15 cellular contexts compared by ENCODE assay signal in genomic region chr21:31156662-31157061, GRCh38.
DNase-seq lines count a peak whose midpoint lies in the region; ATAC-seq, FAIRE-seq and TF ChIP-seq lines count a peak whose summit lies in the region.
"Had no signal": no experiment of that assay in that cellular context is flagged by ENCODE, and none has a peak within 500 bp of the region (broad histone marks: within the 10 kb centered on the region; RNA-seq: fewer than 3 reads in every experiment).

No MANE protein-coding gene starts in this region.

- dilution Hi-C loops in mammary epithelial cell (cut with HindIII; ENCODE audit: low sequenced_read_pairs), result no loop called here

- H2BK5ac ChIP-seq in mesenchymal stem cell (ENCODE audit: low read depth, low read length, poor library complexity, severe bottlenecking), result no peak overlapping the region

- no peak for DNase-seq in activated CD4-positive, alpha-beta memory T cell treated with anti-CD3 and anti-CD28 coated beads for 36 hours
- DNase-seq in activated CD4-positive, alpha-beta memory T cell treated with anti-CD3 and anti-CD28 coated beads, Interleukin-2, amount 10 ng/mL, durations not matched to agents 7 days and 5 days, result no peak
- peak; percentile 2 for DNase-seq in mammary epithelial cell
- no peak for DNase-seq in MCF 10A (ENCODE audit: unreplicated experiment)
- DNase-seq in mesenchymal stem cell, result peak; percentile 26
- DNase-seq in GM19239 (ENCODE audit: insufficient read length, low spot score), result no peak
- DNase-seq in NOMO-1 treated with DMSO at 0.1 percent for 48 hours (lab: John Stamatoyannopoulos, UW; ENCODE audit: unreplicated experiment), result no peak
- no peak for DNase-seq in heart left ventricle
- DNase-seq: Calu3, DMS 273 treated with DMSO at 0.1 percent for 48 hours, HCEC 1CT had no signal

- FAIRE-seq in GM19239 (lab: Jason Lieb, UNC), result no peak
- FAIRE-seq: HepG2, HTR-8/SVneo had no signal

- H3K79me1 ChIP-seq in mesenchymal stem cell (replicated peaks; ENCODE audit: low read length, poor library complexity, severe bottlenecking), result peaks cover 2% of the 10 kb centered on the region

- H4K20me1 ChIP-seq in mammary epithelial cell (ENCODE audit: insufficient read depth, low read length), result no peaks in the 10 kb centered on the region

- H3K27me3 Mint-ChIP-seq in activated CD4-positive, alpha-beta memory T cell treated with anti-CD3 and anti-CD28 coated beads for 36 hours, result no peaks in the 10 kb centered on the region
- H3K27me3 Mint-ChIP-seq in activated CD4-positive, alpha-beta memory T cell treated with anti-CD3 and anti-CD28 coated beads, Interleukin-2, amount 10 ng/mL, durations not matched to agents 7 days and 5 days, result no peaks in the 10 kb centered on the region
- H3K27me3 Mint-ChIP-seq in MCF 10A (ENCODE audit: insufficient read depth, unreplicated experiment), result no peaks in the 10 kb centered on the region

- H3K4me1 Mint-ChIP-seq in activated CD4-positive, alpha-beta memory T cell treated with anti-CD3 and anti-CD28 coated beads for 36 hours (ENCODE audit: low read depth), result peaks cover 75% of the 10 kb centered on the region
- H3K4me1 Mint-ChIP-seq in activated CD4-positive, alpha-beta memory T cell treated with anti-CD3 and anti-CD28 coated beads, Interleukin-2, amount 10 ng/mL, durations not matched to agents 7 days and 5 days, result peaks cover 26% of the 10 kb centered on the region
- H3K4me1 Mint-ChIP-seq in MCF 10A (ENCODE audit: insufficient read depth, unreplicated experiment), result peaks cover 7% of the 10 kb centered on the region

- WGBS in mammary epithelial cell (ENCODE audit: low coverage, missing lambda C conversion rate), result 100% methylated on average over 2 of the region's 2 CpGs
- WGBS in mesenchymal stem cell, result 94% methylated on average over 2 of the region's 2 CpGs
- WGBS in heart left ventricle, 4 donors, result 93 to 100% (median 99%) methylated on average over 2 of the region's 2 CpGs

- intact Hi-C loops in activated CD4-positive, alpha-beta memory T cell treated with anti-CD3 and anti-CD28 coated beads for 36 hours (cut with micrococcal nuclease), result no loop called here
- intact Hi-C loops in mammary epithelial cell (cut with micrococcal nuclease) (no loop called here), MCF 10A (cut with micrococcal nuclease) (no loop called here), heart left ventricle (cut with DNase I) (no loop called here)

- TF ChIP-seq POLR2A in heart left ventricle (IDR thresholded peaks at IDR 0.05), result no peak

- H3K27ac ChIP-seq in mammary epithelial cell (ENCODE audit: insufficient read depth, low read depth, low read length), result no peak overlapping the region
- H3K27ac ChIP-seq in mesenchymal stem cell (ENCODE audit: low read length, poor library complexity, severe bottlenecking), result no peak overlapping the region
- H3K27ac ChIP-seq in heart left ventricle, result no peak overlapping the region
- H3K27ac ChIP-seq: 22Rv1 had no signal

- H3K9ac ChIP-seq in mammary epithelial cell (ENCODE audit: insufficient read depth, low read length) (no peak overlapping the region), mesenchymal stem cell (ENCODE audit: low read length) (no peak overlapping the region)

- H3K4me2 ChIP-seq in mammary epithelial cell (ENCODE audit: insufficient read depth, low read depth, low read length), result no peak overlapping the region
- no peak overlapping the region for H3K4me2 ChIP-seq in mesenchymal stem cell (ENCODE audit: low read length, poor library complexity, severe bottlenecking)

- peaks cover 14% of the 10 kb centered on the region for H3K9me3 Mint-ChIP-seq in activated CD4-positive, alpha-beta memory T cell treated with anti-CD3 and anti-CD28 coated beads for 36 hours
- peaks cover 16% of the 10 kb centered on the region for H3K9me3 Mint-ChIP-seq in activated CD4-positive, alpha-beta memory T cell treated with anti-CD3 and anti-CD28 coated beads, Interleukin-2, amount 10 ng/mL, durations not matched to agents 7 days and 5 days
- H3K9me3 Mint-ChIP-seq in MCF 10A (ENCODE audit: unreplicated experiment), result peaks cover 7% of the 10 kb centered on the region

- no peak overlapping the region for H3K4me3 ChIP-seq in mammary epithelial cell (replicated peaks in 1 of 3; ENCODE audit: insufficient read depth in 1 of 3, low read depth in 2 of 3, low read length in 3 of 3)
- no peak overlapping the region for H3K4me3 ChIP-seq in mesenchymal stem cell (ENCODE audit: insufficient read depth in 1 of 2, low read depth in 1 of 2, low read length in 2 of 2)
- H3K4me3 ChIP-seq in heart left ventricle, result no peak overlapping the region

- no peak overlapping the region for H2BK12ac ChIP-seq in mesenchymal stem cell (ENCODE audit: low read length in 2 of 2)

- H3K79me2 ChIP-seq in mammary epithelial cell (ENCODE audit: insufficient read depth, low read length), result no peaks in the 10 kb centered on the region

- POLR2A ChIA-PET in activated CD4-positive, alpha-beta memory T cell treated with anti-CD3 and anti-CD28 coated beads for 36 hours (lab: Charles Lee), result interaction anchor here (0.5 to 1.6 kb wide), 4 partner anchors 17 to 1215 kb away, joined by 3 to 4 read pairs (median 3); no protein-coding TSS in a partner anchor
- POLR2A ChIA-PET in activated CD4-positive, alpha-beta memory T cell treated with anti-CD3 and anti-CD28 coated beads, Interleukin-2, amount 10 ng/mL, durations not matched to agents 7 days and 5 days (lab: Charles Lee), result interaction anchor here (0.9 to 1.5 kb wide), 2 partner anchors 17 to 20 kb away, joined by 3 read pairs; no protein-coding TSS in a partner anchor
- POLR2A ChIA-PET in MCF 10A (lab: Yijun Ruan, JAX), result no interaction called here

- no peak for ATAC-seq in heart left ventricle
- ATAC-seq: HepG2 had no signal

- no peak overlapping the region for H3K23ac ChIP-seq in mesenchymal stem cell (ENCODE audit: low read length in 2 of 2)

- H2AFZ ChIP-seq in mammary epithelial cell (ENCODE audit: low read depth, low read length), result no peak overlapping the region
- no peak overlapping the region for H2AFZ ChIP-seq in mesenchymal stem cell (ENCODE audit: low read depth, low read length)

- H2BK120ac ChIP-seq in mesenchymal stem cell (ENCODE audit: low read depth, low read length), result no peak overlapping the region

- H2BK15ac ChIP-seq in mesenchymal stem cell (ENCODE audit: low read depth, poor library complexity, severe bottlenecking), result no peak overlapping the region

- no peak overlapping the region for H4K8ac ChIP-seq in mesenchymal stem cell (ENCODE audit: low read length)

- no TSS peak for BruUV-seq in mammary epithelial cell (replicated peaks; lab: Mats Ljungman, UMichigan)
- no TSS peak for BruUV-seq in MCF 10A (replicated peaks; lab: Mats Ljungman, UMichigan)

- H3K27ac Mint-ChIP-seq in activated CD4-positive, alpha-beta memory T cell treated with anti-CD3 and anti-CD28 coated beads for 36 hours, result peak overlapping the region; percentile 23
- no peak overlapping the region for H3K27ac Mint-ChIP-seq in activated CD4-positive, alpha-beta memory T cell treated with anti-CD3 and anti-CD28 coated beads, Interleukin-2, amount 10 ng/mL, durations not matched to agents 7 days and 5 days
- no peak overlapping the region for H3K27ac Mint-ChIP-seq in MCF 10A (ENCODE audit: low read depth, unreplicated experiment)
- H3K27ac Mint-ChIP-seq: CD14-positive monocyte had no signal

- in situ Hi-C loops in mammary epithelial cell (cut with MboI; ENCODE audit: low sequenced_read_pairs in 2 of 2), result no loop called here

- H3K36me3 ChIP-seq in mammary epithelial cell (ENCODE audit: insufficient read depth, low read length), result no peaks in the 10 kb centered on the region
- peaks cover 0 to 31% of the 10 kb centered on the region in 2 experiments for H3K36me3 ChIP-seq in mesenchymal stem cell (ENCODE audit: control insufficient read depth in 1 of 2, insufficient read depth in 2 of 2, low read depth in 1 of 2, low read length in 2 of 2)
- H3K36me3 ChIP-seq in heart left ventricle, result no peaks in the 10 kb centered on the region

- H3K4me3 Mint-ChIP-seq in activated CD4-positive, alpha-beta memory T cell treated with anti-CD3 and anti-CD28 coated beads for 36 hours, result no peak overlapping the region
- H3K4me3 Mint-ChIP-seq in activated CD4-positive, alpha-beta memory T cell treated with anti-CD3 and anti-CD28 coated beads, Interleukin-2, amount 10 ng/mL, durations not matched to agents 7 days and 5 days, result no peak overlapping the region
- H3K4me3 Mint-ChIP-seq in MCF 10A (ENCODE audit: unreplicated experiment), result no peak overlapping the region
- H3K4me3 Mint-ChIP-seq: CD14-positive monocyte had no signal

- H3K14ac ChIP-seq in mesenchymal stem cell (ENCODE audit: low read length in 2 of 2), result no peak overlapping the region

- H4K91ac ChIP-seq in mesenchymal stem cell (ENCODE audit: low read length), result no peak overlapping the region

- H3K4me1 ChIP-seq in mammary epithelial cell (ENCODE audit: insufficient read depth, low read length), result peaks cover 18% of the 10 kb centered on the region
- H3K4me1 ChIP-seq in mesenchymal stem cell (ENCODE audit: control insufficient read depth, insufficient read depth, low read depth, low read length), result peaks cover 5% of the 10 kb centered on the region
- peaks cover 0 to 19% (median 0%) of the 10 kb centered on the region in 12 donors for H3K4me1 ChIP-seq in heart left ventricle

- no peak for TF ChIP-seq CTCF in mammary epithelial cell (conservative IDR thresholded peaks at IDR 0.05 in 1 of 2, IDR thresholded peaks at IDR 0.05 in 1 of 2; ENCODE audit: extremely low read depth in 1 of 2, insufficient read depth in 1 of 2, low read depth in 1 of 2, low read length in 2 of 2)
- TF ChIP-seq CTCF in MCF 10A (IDR thresholded peaks at IDR 0.05; ENCODE audit: unreplicated experiment), result no peak
- TF ChIP-seq CTCF in heart left ventricle (IDR thresholded peaks at IDR 0.05), result no peak

- H3K27me3 ChIP-seq in mammary epithelial cell (ENCODE audit: insufficient read depth, low read length), result no peaks in the 10 kb centered on the region
- H3K27me3 ChIP-seq in mesenchymal stem cell (ENCODE audit: control insufficient read depth in 1 of 2, insufficient read depth in 1 of 2, low read length in 2 of 2), result no peaks in the 10 kb centered on the region
- peaks cover 0 to 10% (median 0%) of the 10 kb centered on the region in 9 donors for H3K27me3 ChIP-seq in heart left ventricle

- peaks cover 10% of the 10 kb centered on the region for H3K9me3 ChIP-seq in mammary epithelial cell (replicated peaks; ENCODE audit: insufficient read depth, low read length)
- peaks cover 21% of the 10 kb centered on the region for H3K9me3 ChIP-seq in mesenchymal stem cell (ENCODE audit: control insufficient read depth, low read length)
- H3K9me3 ChIP-seq in heart left ventricle, result peaks cover 0 to 26% (median 15%) of the 10 kb centered on the region in 12 donors

- H2AK5ac ChIP-seq in mesenchymal stem cell (ENCODE audit: low read length, severe bottlenecking), result no peak overlapping the region

- H3K4ac ChIP-seq in mesenchymal stem cell (ENCODE audit: low read depth in 1 of 2, low read length in 2 of 2), result no peak overlapping the region

- peaks cover 54% of the 10 kb centered on the region for H3K36me3 Mint-ChIP-seq in activated CD4-positive, alpha-beta memory T cell treated with anti-CD3 and anti-CD28 coated beads for 36 hours
- H3K36me3 Mint-ChIP-seq in activated CD4-positive, alpha-beta memory T cell treated with anti-CD3 and anti-CD28 coated beads, Interleukin-2, amount 10 ng/mL, durations not matched to agents 7 days and 5 days (ENCODE audit: low read depth), result peaks cover 57% of the 10 kb centered on the region
- H3K36me3 Mint-ChIP-seq in MCF 10A (ENCODE audit: insufficient read depth, unreplicated experiment), result no peaks in the 10 kb centered on the region

- no peak overlapping the region for H3K18ac ChIP-seq in mesenchymal stem cell (ENCODE audit: low read depth in 1 of 2, low read length in 2 of 2)

- CTCF ChIA-PET in activated CD4-positive, alpha-beta memory T cell treated with anti-CD3 and anti-CD28 coated beads for 36 hours (lab: Charles Lee), result interaction anchor here (0.8 to 2.1 kb wide), 4 partner anchors 24 to 447 kb away, joined by 3 to 5 read pairs (median 4); no protein-coding TSS in a partner anchor
- CTCF ChIA-PET in activated CD4-positive, alpha-beta memory T cell treated with anti-CD3 and anti-CD28 coated beads, Interleukin-2, amount 10 ng/mL, durations not matched to agents 7 days and 5 days (lab: Charles Lee), result interaction anchor here (1.2 kb wide), 1 partner anchor 18 kb away, joined by 3 read pairs; no protein-coding TSS in a partner anchor
- CTCF ChIA-PET in mammary epithelial cell (lab: Charles Lee; ENCODE audit: low non-redundant PET) (no interaction called here), MCF 10A (lab: Yijun Ruan, JAX) (interaction anchor here (0.6 to 2.8 kb wide), 5 partner anchors 8 to 1483 kb away, joined by 3 to 11 read pairs (median 4); no protein-coding TSS in a partner anchor)

Comparison
In these comparisons a context has a peak if more than half of its experiments do, and no peak if none do; other contexts are left out.
1. DNase-seq: peak in mammary epithelial cell (single experiment) and mesenchymal stem cell (single experiment); none in activated CD4-positive, alpha-beta memory T cell treated with anti-CD3 and anti-CD28 coated beads for 36 hours (single experiment), activated CD4-positive, alpha-beta memory T cell treated with anti-CD3 and anti-CD28 coated beads, Interleukin-2, amount 10 ng/mL, durations not matched to agents 7 days and 5 days (single experiment), MCF 10A (single experiment), GM19239 (single experiment), NOMO-1 treated with DMSO at 0.1 percent for 48 hours (single experiment) and heart left ventricle (0 of 5).